In genomic region chr14:101977311-101978071, GRCh38 we compare ENCODE assay signal across 16 cellular contexts. TPM values are rescaled to one million over a fixed set of nuclear protein-coding genes. Genes with fewer than 3 reads are reported as not detected.
DNase-seq lines count a peak whose midpoint lies in the region; TF ChIP-seq lines count a peak whose summit lies in the region.
"Had no signal": no experiment of that assay in that cellular context is flagged by ENCODE, and none has a peak within 500 bp of the region (broad histone marks: within the 10 kb centered on the region; RNA-seq: fewer than 3 reads in every experiment).

No MANE protein-coding gene starts in this region.

- TF ChIP-seq CTCF in HEK293 (tag by site-specific recombination; IDR thresholded peaks at IDR 0.05) (no peak), astrocyte of the spinal cord (IDR thresholded peaks at IDR 0.05; ENCODE audit: low read depth, low read length) (no peak), OCI-LY7 (conservative IDR thresholded peaks at IDR 0.05; ENCODE audit: low read length) (no peak)

- BruUV-seq in OCI-LY7 (replicated peaks; lab: Mats Ljungman, UMichigan), result no TSS peak

- H3K27me3 ChIP-seq in ACC112 (ENCODE audit: insufficient read depth, low read length), result no peaks in the 10 kb centered on the region
- H3K27me3 ChIP-seq: tibial artery had no signal

- H3K27ac ChIP-seq in ACC112 (ENCODE audit: low read depth, low read length) (peak overlapping the region; percentile 81; the same call in 1 of the 2 replicates), HEK293 (ENCODE audit: extremely low read depth, low read depth, low read length) (no peak overlapping the region), OCI-LY7 (ENCODE audit: low read depth, low read length, poor library complexity, severe bottlenecking) (no peak overlapping the region)
- H3K27ac ChIP-seq: tibial artery had no signal

- H3K79me2 ChIP-seq in ACC112 (ENCODE audit: control insufficient read depth, insufficient read depth, low read length, unreplicated experiment), result peaks cover 73% of the 10 kb centered on the region
- H3K79me2 ChIP-seq in OCI-LY7 (ENCODE audit: insufficient read depth, low read depth, low read length), result peaks cover 33% of the 10 kb centered on the region

- DNase-seq in astrocyte of the spinal cord (ENCODE audit: low read depth, low spot score), result peak; percentile 23
- peak; percentile 27 for DNase-seq in fibroblast of the conjunctiva (ENCODE audit: low read depth)
- DNase-seq in iPS-NIHi11 (ENCODE audit: low spot score), result no peak
- DNase-seq in ACHN, result no peak
- DNase-seq in OCI-LY7 (ENCODE audit: low spot score), result no peak
- DNase-seq in AG20443 (ENCODE audit: low spot score), result no peak
- DNase-seq: activated CD4-positive, alpha-beta T cell treated with anti-CD3 and anti-CD28 coated beads for 48 hours; kidney glomerular epithelial cell; NCI-H2171; NCI-H526; SK-N-SH; T-helper 17 cell had no signal

- H3K36me3 ChIP-seq in ACC112 (ENCODE audit: insufficient read depth, low read length), result peaks cover 45% of the 10 kb centered on the region
- peaks cover 63 to 73% of the 10 kb centered on the region in 2 experiments for H3K36me3 ChIP-seq in HEK293 (ENCODE audit: control insufficient read depth in 2 of 2, insufficient read depth in 1 of 2, low read length in 2 of 2)
- peaks cover 75% of the 10 kb centered on the region for H3K36me3 ChIP-seq in OCI-LY7 (ENCODE audit: insufficient read depth, low read length)

- CTCF ChIA-PET in HEK293 (lab: Yijun Ruan, JAX) (interaction anchor here (3.0 kb wide), 1 partner anchor 16 kb away, joined by 13 read pairs; no protein-coding TSS in a partner anchor), OCI-LY7 (lab: Charles Lee; ENCODE audit: unreplicated experiment) (no interaction called here)

- no peak overlapping the region for H3K4me2 ChIP-seq in OCI-LY7 (ENCODE audit: low read length)
- H3K4me2 ChIP-seq: SK-N-SH had no signal

- H3K4me3 ChIP-seq in ACC112 (ENCODE audit: low read depth, low read length) (no peak overlapping the region), HEK293 (ENCODE audit: low read depth, low read length) (no peak overlapping the region), astrocyte of the spinal cord (ENCODE audit: low read depth, low read length) (no peak overlapping the region), OCI-LY7 (ENCODE audit: low read depth, low read length, poor library complexity, severe bottlenecking) (no peak overlapping the region)
- H3K4me3 ChIP-seq: lung, tibial artery had no signal

- H3K9me3 ChIP-seq in HEK293 (ENCODE audit: control insufficient read depth, insufficient read depth, low read depth, low read length) (no peaks in the 10 kb centered on the region), OCI-LY7 (ENCODE audit: low read length) (no peaks in the 10 kb centered on the region)
- H3K9me3 ChIP-seq: SK-N-SH, tibial artery had no signal

- H3K4me1 ChIP-seq in ACC112 (ENCODE audit: control insufficient read depth, insufficient read depth, low read length, unreplicated experiment) (peaks cover 66% of the 10 kb centered on the region), HEK293 (ENCODE audit: control insufficient read depth, insufficient read depth, low read length) (0 out of 2 replicates have a peak, but pooled peaks cover 4% of the 10 kb centered on the region), OCI-LY7 (ENCODE audit: insufficient read depth, low read length, poor library complexity, severe bottlenecking) (peaks cover 8% of the 10 kb centered on the region)

- POLR2A ChIA-PET in HEK293 (lab: Yijun Ruan, JAX) (interaction anchor here (0.6 kb wide), 1 partner anchor 13 kb away, joined by 4 read pairs; no protein-coding TSS in a partner anchor), OCI-LY7 (lab: Charles Lee) (interaction anchor here (0.6 to 0.9 kb wide), 3 partner anchors 12 to 35 kb away, joined by 4 to 5 read pairs (median 4); no protein-coding TSS in a partner anchor)

- no peaks in the 10 kb centered on the region for H3K9me2 ChIP-seq in OCI-LY7 (ENCODE audit: insufficient read depth, low read length)
- H3K9me2 ChIP-seq: SK-N-SH had no signal

- intact Hi-C loops in OCI-LY7 (cut with micrococcal nuclease; ENCODE audit: unreplicated experiment), result no loop called here

- peaks cover 8% of the 10 kb centered on the region for H4K20me1 ChIP-seq in OCI-LY7 (ENCODE audit: insufficient read depth, low read length)

- no peak overlapping the region for H2AFZ ChIP-seq in ACC112 (ENCODE audit: low read length, unreplicated experiment)
- no peak overlapping the region for H2AFZ ChIP-seq in OCI-LY7 (ENCODE audit: low read length)

- in situ Hi-C loops in astrocyte of the spinal cord (cut with HindIII; ENCODE audit: low sequenced_read_pairs) (no loop called here), ACHN (cut with HindIII; ENCODE audit: low pct_ligation_motif_present, low pct_unique_long_range_greater_than_20kb, low sequenced_read_pairs) (no loop called here)

TF ChIP-seq in HEK293, 187 proteins besides CTCF, POLR2A, EP300 and RAD21:
- TF ChIP-seq ZNF692 (tag by site-specific recombination; IDR thresholded peaks at IDR 0.05), result peak; percentile 54
- TF ChIP-seq ZSCAN18 (tag by site-specific recombination; IDR thresholded peaks at IDR 0.05), result no peak
- peak; percentile 69 for TF ChIP-seq PRDM6 (tag by site-specific recombination; IDR thresholded peaks at IDR 0.05)

RNA-seq across cellular contexts. Expression of gene DYNC1H1, which starts 13.1 kb away (rescaled TPM):
- 207 and 209 TPM in 2 replicates for total RNA-seq in OCI-LY7 (2014; rRNA removed; shearing (Covaris generic))
- 291 TPM in 2 replicates for total RNA-seq in OCI-LY7 (2022)

Comparison
In these comparisons a context has a peak if more than half of its experiments do, and no peak if none do; other contexts are left out.
1. DNase-seq: peak in astrocyte of the spinal cord (single experiment) and fibroblast of the conjunctiva (single experiment); none in iPS-NIHi11 (single experiment), ACHN (single experiment), OCI-LY7 (single experiment) and AG20443 (single experiment).